8 cellular contexts compared by ENCODE assay signal in the genomic region with DNA sequence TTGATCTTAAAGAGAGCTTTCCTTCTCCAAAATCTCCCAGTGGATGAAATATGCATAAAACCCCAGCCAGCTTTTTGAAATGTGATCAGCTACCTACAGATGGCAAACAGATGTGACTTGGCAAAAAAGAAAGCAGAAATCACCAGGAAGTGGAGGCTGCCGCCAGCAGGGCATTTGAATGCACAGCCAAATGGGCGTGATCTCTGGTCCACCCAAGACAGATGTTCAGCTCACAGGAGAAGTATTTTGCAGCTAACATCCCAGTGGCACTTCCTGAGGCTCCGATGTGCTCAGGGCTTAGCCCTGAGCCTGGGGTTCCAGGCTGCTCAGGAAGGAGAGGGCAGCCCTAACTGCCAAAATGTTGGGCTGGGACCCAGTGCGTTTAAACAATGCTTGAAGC.
DNase-seq lines count a peak whose midpoint lies in the region; ATAC-seq, FAIRE-seq and TF ChIP-seq lines count a peak whose summit lies in the region.

No MANE protein-coding gene starts in this region.

- no peaks in the 10 kb centered on the region for H3K27me3 ChIP-seq in BJ (ENCODE audit: control insufficient read depth, insufficient read depth, low read length)

- H3K4me3 ChIP-seq in BJ (ENCODE audit: low read depth, low read length) (no peak overlapping the region), fibroblast of pulmonary artery (replicated peaks; ENCODE audit: low read depth, low read length) (no peak overlapping the region)

- POLR2A ChIA-PET in BJ (lab: Charles Lee): interaction anchor here (0.5 to 0.7 kb wide), 2 partner anchors 24 to 200 kb away, joined by 3 to 8 read pairs; no protein-coding TSS in a partner anchor

- FAIRE-seq in GM19239 (lab: Jason Lieb, UNC): peak; percentile 93

- TF ChIP-seq CTCF in BJ (IDR thresholded peaks at IDR 0.05; ENCODE audit: insufficient read depth, low read depth, low read length): peak; percentile 53
- TF ChIP-seq CTCF in fibroblast of pulmonary artery (IDR thresholded peaks at IDR 0.05; ENCODE audit: low read length, missing control alignments): peak; percentile 19

- DNase-seq in BJ (ENCODE audit: low read depth): peak; percentile 75
- DNase-seq in GM19239 (ENCODE audit: insufficient read length, low spot score): peak; percentile 60
- DNase-seq in RPMI8226: peak; percentile 47
- DNase-seq in fibroblast of pulmonary artery (ENCODE audit: low read depth): peak; percentile 60
- DNase-seq in NCI-H1048 (lab: John Stamatoyannopoulos, UW): no peak
- no peak for DNase-seq in NCI-H1417 treated with DMSO at 0.1 percent for 48 hours (lab: John Stamatoyannopoulos, UW)

- CTCF ChIA-PET in BJ (lab: Yijun Ruan, JAX): interaction anchor here (0.9 to 3.5 kb wide), 14 partner anchors 10 to 539 kb away, joined by 3 to 21 read pairs (median 4); no protein-coding TSS in a partner anchor

- ATAC-seq in GM21825 (IDR thresholded peaks at IDR 0.05; ENCODE audit: unreplicated experiment) (no peak), esophagus mucosa (no peak)

- no peaks in the 10 kb centered on the region; the same call in 1 of the 2 replicates for H3K36me3 ChIP-seq in BJ (ENCODE audit: control insufficient read depth, insufficient read depth, low read length)

Comparison
In these comparisons a context has a peak if more than half of its experiments do, and no peak if none do; other contexts are left out.
1. DNase-seq: peak in BJ (single experiment), GM19239 (single experiment), RPMI8226 (single experiment) and fibroblast of pulmonary artery (single experiment); none in NCI-H1048 (single experiment) and NCI-H1417 treated with DMSO at 0.1 percent for 48 hours (single experiment).